Comparison of ENCODE assay signal across 8 cellular contexts in genomic region chr4:152937535-152938236, GRCh38. TPM values are rescaled to one million over a fixed set of nuclear protein-coding genes. Genes with fewer than 3 reads are reported as not detected.
DNase-seq lines count a peak whose midpoint lies in the region; ATAC-seq and TF ChIP-seq lines count a peak whose summit lies in the region.

No MANE protein-coding gene starts in this region.

- H3K27ac ChIP-seq in HUES6 (ENCODE audit: low read depth, low read length) (no peak overlapping the region), neural cell (ENCODE audit: low read length) (no peak overlapping the region)

- no peak for TF ChIP-seq CTCF in neural cell (IDR thresholded peaks at IDR 0.05; ENCODE audit: poor library complexity, severe bottlenecking)

- H3K9ac ChIP-seq in HUES6 (ENCODE audit: low read length) (no peak overlapping the region), neural cell (ENCODE audit: low read length) (peak overlapping the region; percentile 90)

- no peaks in the 10 kb centered on the region for H3K9me2 ChIP-seq in neural cell (ENCODE audit: insufficient read depth, low read length)

- peaks cover 19% of the 10 kb centered on the region for H3K4me1 Mint-ChIP-seq in activated T-cell treated with anti-CD3 and anti-CD28 coated beads, Interleukin-2, amount 50 U/mL, for 4 hours (ENCODE audit: low read depth)

- H3F3A ChIP-seq in neural cell (ENCODE audit: insufficient read depth, low read length, poor library complexity, severe bottlenecking): no peaks in the 10 kb centered on the region

- H3K27me3 ChIP-seq in HUES6 (ENCODE audit: control insufficient read depth, insufficient read depth, low read length): peaks cover 47% of the 10 kb centered on the region
- peaks cover 22% of the 10 kb centered on the region for H3K27me3 ChIP-seq in neural cell (ENCODE audit: insufficient read depth, low read depth, low read length)

- DNase-seq in NOMO-1 (lab: John Stamatoyannopoulos, UW; ENCODE audit: unreplicated experiment in 2 of 2): peak; percentile 22 to 24
- no peak for DNase-seq in NOMO-1 treated with dmso at 0.1 percent for 144 hours (lab: John Stamatoyannopoulos, UW; ENCODE audit: unreplicated experiment)
- DNase-seq in activated T-cell treated with anti-CD3 and anti-CD28 coated beads, Interleukin-2, amount 50 U/mL, for 4 hours: no peak
- peak; percentile 62 for DNase-seq in foreskin melanocyte

- no peak for TF ChIP-seq RAD21 in neural cell (conservative IDR thresholded peaks at IDR 0.05)

- H2AFZ ChIP-seq in neural cell (ENCODE audit: low read depth, low read length): no peak overlapping the region

- H3K36me3 Mint-ChIP-seq in activated T-cell treated with anti-CD3 and anti-CD28 coated beads, Interleukin-2, amount 50 U/mL, for 4 hours (ENCODE audit: insufficient read depth): no peaks in the 10 kb centered on the region

- peak overlapping the region; percentile 90 for H3K4me3 ChIP-seq in HUES6 (ENCODE audit: low read depth, low read length)
- peak overlapping the region; percentile 82 for H3K4me3 ChIP-seq in neural cell (ENCODE audit: low read length)

- H3K4me3 Mint-ChIP-seq in activated T-cell treated with anti-CD3 and anti-CD28 coated beads, Interleukin-2, amount 50 U/mL, for 4 hours: peak overlapping the region; percentile 77

- H3K9me3 Mint-ChIP-seq in activated T-cell treated with anti-CD3 and anti-CD28 coated beads, Interleukin-2, amount 50 U/mL, for 4 hours: no peaks in the 10 kb centered on the region

- 0 out of 2 replicates have a peak, but pooled peaks cover 5% of the 10 kb centered on the region for H3K36me3 ChIP-seq in HUES6 (ENCODE audit: control insufficient read depth, insufficient read depth, low read length)
- no peaks in the 10 kb centered on the region for H3K36me3 ChIP-seq in neural cell (ENCODE audit: insufficient read depth, low read length)

- ATAC-seq in activated T-cell treated with anti-CD3 and anti-CD28 coated beads, Interleukin-2, amount 50 U/mL, for 4 hours: peak; percentile 51 to 54
- ATAC-seq in HG02970 (IDR thresholded peaks at IDR 0.05; ENCODE audit: low FRiP score, unreplicated experiment): no peak
- no peak for ATAC-seq in HG03460 (IDR thresholded peaks at IDR 0.05; ENCODE audit: unreplicated experiment)

- peaks cover 15% of the 10 kb centered on the region for H3K79me2 ChIP-seq in neural cell (replicated peaks; ENCODE audit: insufficient read depth, low read length)

- no peak for TF ChIP-seq EP300 in neural cell (conservative IDR thresholded peaks at IDR 0.05; ENCODE audit: poor library complexity, severe bottlenecking)

- H4K20me1 ChIP-seq in neural cell (ENCODE audit: insufficient read depth): peaks cover 4% of the 10 kb centered on the region

- H3K9me3 ChIP-seq in HUES6 (ENCODE audit: control insufficient read depth, insufficient read depth, low read depth, low read length) (no peaks in the 10 kb centered on the region), neural cell (ENCODE audit: low read length) (no peaks in the 10 kb centered on the region)

- H3K27me3 Mint-ChIP-seq in activated T-cell treated with anti-CD3 and anti-CD28 coated beads, Interleukin-2, amount 50 U/mL, for 4 hours (ENCODE audit: low read depth): peaks cover 67% of the 10 kb centered on the region

- peak overlapping the region; percentile 6 for H3K4me2 ChIP-seq in neural cell (ENCODE audit: low read length)

- peaks cover 12% of the 10 kb centered on the region for H3K4me1 ChIP-seq in HUES6 (ENCODE audit: control insufficient read depth, insufficient read depth, low read length)

TF ChIP-seq in neural cell, 6 proteins besides CTCF, POLR2A, EP300 and RAD21:
- TF ChIP-seq SMC3 (conservative IDR thresholded peaks at IDR 0.05; ENCODE audit: poor library complexity): no peak
- TF ChIP-seq REST (IDR thresholded peaks at IDR 0.05; ENCODE audit: borderline replicate concordance): no peak
- peak; percentile 21 for TF ChIP-seq MXI1 (conservative IDR thresholded peaks at IDR 0.05; ENCODE audit: poor library complexity, severe bottlenecking)
TF ChIP-seq in neural cell: peak in this region for 1.

RNA-seq across cellular contexts. Expression of gene FHDC1, which starts 1.6 kb away (rescaled TPM):
- total RNA-seq in activated T-cell treated with anti-CD3 and anti-CD28 coated beads, Interleukin-2, amount 50 U/mL, for 4 hours: under 1 TPM in 2 of 3 donors, not detected in 1; 0.05 to 0.11 TPM
- 10.1 and 11.4 TPM in 2 replicates for polyA plus RNA-seq in neural cell
- 19.0 and 20.6 TPM in 2 replicates for polyA minus RNA-seq in neural cell

Comparison
In these comparisons a context has a peak if more than half of its experiments do, and no peak if none do; other contexts are left out.
1. DNase-seq: peak in NOMO-1 (2 of 2) and foreskin melanocyte (single experiment); none in NOMO-1 treated with dmso at 0.1 percent for 144 hours (single experiment) and activated T-cell treated with anti-CD3 and anti-CD28 coated beads, Interleukin-2, amount 50 U/mL, for 4 hours (single experiment).
2. ATAC-seq: peak in activated T-cell treated with anti-CD3 and anti-CD28 coated beads, Interleukin-2, amount 50 U/mL, for 4 hours (2 of 2); none in HG02970 (single experiment) and HG03460 (single experiment).